ENCODE assay signal across 9 cellular contexts in the genomic region with DNA sequence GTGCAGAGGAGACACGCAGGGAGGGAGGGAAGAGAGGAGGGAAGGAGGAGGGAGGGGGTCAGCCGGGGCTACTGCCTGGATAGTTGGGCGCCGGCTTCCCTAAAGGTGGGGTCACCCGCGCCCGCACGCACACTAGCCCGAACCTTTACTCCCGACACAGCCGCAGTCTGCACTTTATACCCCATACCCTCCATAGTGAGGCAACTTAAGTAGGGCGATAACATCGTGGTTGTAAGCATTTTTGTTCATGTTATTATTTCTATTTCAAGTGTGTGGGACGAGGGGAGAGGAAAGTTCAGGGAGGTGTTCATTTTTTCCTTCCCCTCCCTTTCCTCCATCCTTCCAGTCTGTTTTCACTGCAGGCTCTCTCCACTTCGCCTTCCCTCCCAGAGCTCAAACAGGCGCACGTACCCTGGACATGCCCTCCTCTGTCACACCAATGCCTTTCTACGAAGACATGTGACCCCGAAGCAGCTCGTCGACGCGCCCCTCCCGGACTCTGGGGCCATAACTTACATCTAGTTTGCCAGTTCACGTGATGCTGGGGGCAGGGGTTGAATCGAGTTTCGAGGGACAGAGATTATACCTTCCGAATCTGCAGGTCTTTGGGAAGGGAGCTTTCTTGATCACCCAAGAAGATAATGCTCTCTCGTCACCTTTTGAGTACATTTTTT. TPM values are rescaled to one million over a fixed set of nuclear protein-coding genes. Genes with fewer than 3 reads are reported as not detected.
A peak's percentile ranks its signal among the peaks of the same experiment; 100 is the strongest.
DNase-seq lines count a peak whose midpoint lies in the region; ATAC-seq and TF ChIP-seq lines count a peak whose summit lies in the region.
"Had no signal": no experiment of that assay in that cellular context is flagged by ENCODE, and none has a peak within 500 bp of the region (broad histone marks: within the 10 kb centered on the region; RNA-seq: fewer than 3 reads in every experiment).

A gene with protein sequence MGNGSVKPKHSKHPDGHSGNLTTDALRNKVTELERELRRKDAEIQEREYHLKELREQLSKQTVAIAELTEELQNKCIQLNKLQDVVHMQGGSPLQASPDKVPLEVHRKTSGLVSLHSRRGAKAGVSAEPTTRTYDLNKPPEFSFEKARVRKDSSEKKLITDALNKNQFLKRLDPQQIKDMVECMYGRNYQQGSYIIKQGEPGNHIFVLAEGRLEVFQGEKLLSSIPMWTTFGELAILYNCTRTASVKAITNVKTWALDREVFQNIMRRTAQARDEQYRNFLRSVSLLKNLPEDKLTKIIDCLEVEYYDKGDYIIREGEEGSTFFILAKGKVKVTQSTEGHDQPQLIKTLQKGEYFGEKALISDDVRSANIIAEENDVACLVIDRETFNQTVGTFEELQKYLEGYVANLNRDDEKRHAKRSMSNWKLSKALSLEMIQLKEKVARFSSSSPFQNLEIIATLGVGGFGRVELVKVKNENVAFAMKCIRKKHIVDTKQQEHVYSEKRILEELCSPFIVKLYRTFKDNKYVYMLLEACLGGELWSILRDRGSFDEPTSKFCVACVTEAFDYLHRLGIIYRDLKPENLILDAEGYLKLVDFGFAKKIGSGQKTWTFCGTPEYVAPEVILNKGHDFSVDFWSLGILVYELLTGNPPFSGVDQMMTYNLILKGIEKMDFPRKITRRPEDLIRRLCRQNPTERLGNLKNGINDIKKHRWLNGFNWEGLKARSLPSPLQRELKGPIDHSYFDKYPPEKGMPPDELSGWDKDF (minus strand): TSS at position 4 of the 674 bp plus-strand sequence. CDS start 10,175 bp downstream, outside the sequence.

- no peaks in the 10 kb centered on the region for H3K36me3 Mint-ChIP-seq in endothelial cell (ENCODE audit: low read depth, unreplicated experiment)
- no peaks in the 10 kb centered on the region for H3K36me3 Mint-ChIP-seq in neural crest cell (ENCODE audit: low read depth)

- no peak for TF ChIP-seq CTCF in endothelial cell (IDR thresholded peaks at IDR 0.05; ENCODE audit: unreplicated experiment)
- TF ChIP-seq CTCF in neural crest cell (conservative IDR thresholded peaks at IDR 0.05): no peak

- no peak within 1 kb of the TSS for H3K27ac Mint-ChIP-seq in endothelial cell (ENCODE audit: unreplicated experiment)
- H3K27ac Mint-ChIP-seq in neural crest cell (ENCODE audit: unreplicated experiment): no peak within 1 kb of the TSS

- ATAC-seq in HG02885 (IDR thresholded peaks at IDR 0.05; ENCODE audit: poor library complexity, unreplicated experiment) (no peak), HG02678 (IDR thresholded peaks at IDR 0.05; ENCODE audit: unreplicated experiment) (no peak)

- H3K27me3 Mint-ChIP-seq in endothelial cell (ENCODE audit: unreplicated experiment) (peaks cover 17% of the 10 kb centered on the region), neural crest cell (ENCODE audit: low read depth) (peaks cover 47% of the 10 kb centered on the region)

- H3K9me3 Mint-ChIP-seq in endothelial cell (ENCODE audit: unreplicated experiment): no peaks in the 10 kb centered on the region
- no peaks in the 10 kb centered on the region for H3K9me3 Mint-ChIP-seq in neural crest cell

- H3K4me3 Mint-ChIP-seq in endothelial cell (ENCODE audit: unreplicated experiment) (peak within 1 kb of the TSS; percentile 80), neural crest cell (peak within 1 kb of the TSS; percentile 86)

- H3K4me1 Mint-ChIP-seq in endothelial cell (ENCODE audit: unreplicated experiment) (peaks cover 9% of the 10 kb centered on the region), neural crest cell (peaks cover 12% of the 10 kb centered on the region)

- DNase-seq in AG20443 (ENCODE audit: low spot score): peak; percentile 54
- peak; percentile 41 for DNase-seq in NCI-H69 (lab: John Stamatoyannopoulos, UW)
- peak; percentile 13 for DNase-seq in endothelial cell (ENCODE audit: low spot score)
- DNase-seq in neural crest cell (ENCODE audit: low read depth, low spot score): no peak
- no peak for DNase-seq in GM19240 (ENCODE audit: insufficient read length, low spot score)
- no peak for DNase-seq in Ammon's horn (ENCODE audit: low spot score)
- DNase-seq: T1000 had no signal

RNA-seq across cellular contexts. Expression of the gene that starts here (rescaled TPM):
- total RNA-seq in endothelial cell (ENCODE audit: unreplicated experiment): 0.72 TPM
- total RNA-seq in neural crest cell: 0.77 and 0.86 TPM in 2 replicates

Comparison
In these comparisons a context has a peak if more than half of its experiments do, and no peak if none do; other contexts are left out.
1. Peak in DNase-seq in endothelial cell; RNA of the gene not detected or under 1 TPM.
2. DNase-seq: peak in AG20443 (single experiment) and NCI-H69 (single experiment); none in neural crest cell (single experiment), GM19240 (single experiment) and Ammon's horn (single experiment).